1 cellular context compared by ENCODE assay signal in genomic region chr10:32055478-32056135, GRCh38.
TF ChIP-seq lines count a peak whose summit lies in the region.

No MANE protein-coding gene starts in this region.

TF ChIP-seq in HepG2, 621 proteins besides CTCF, POLR2A, EP300 and RAD21 (continued from another document and continues in another):
- TF ChIP-seq PRDM15 (CRISPR knock-in tag; IDR thresholded peaks at IDR 0.05) (no peak; the same call in 1 of the 2 replicates), EEA1 (CRISPR knock-in tag; IDR thresholded peaks at IDR 0.05; ENCODE audit: borderline replicate concordance) (no peak; the same call in 1 of the 2 replicates), KAT2B (IDR thresholded peaks at IDR 0.05; ENCODE audit: borderline replicate concordance, low read depth, low read length) (no peak), ZBTB46 (CRISPR knock-in tag; IDR thresholded peaks at IDR 0.05; ENCODE audit: borderline replicate concordance) (no peak), ZNF3 (CRISPR knock-in tag; IDR thresholded peaks at IDR 0.05) (no peak), ELF1 (CRISPR knock-in tag; IDR thresholded peaks at IDR 0.05) (no peak), NRL (CRISPR knock-in tag; IDR thresholded peaks at IDR 0.05; ENCODE audit: borderline replicate concordance) (no peak), RFX5 (IDR thresholded peaks at IDR 0.05; ENCODE audit: low read depth, low read length) (no peak), ZNF547 (CRISPR knock-in tag; IDR thresholded peaks at IDR 0.05) (no peak), ESRRA (CRISPR knock-in tag; IDR thresholded peaks at IDR 0.05; ENCODE audit: low read depth) (0 out of 2 replicates have a peak, but pooled peaks have one; percentile 27), U2AF2 (IDR thresholded peaks at IDR 0.05; ENCODE audit: low read depth, low read length) (no peak), ZBTB8A (CRISPR knock-in tag; IDR thresholded peaks at IDR 0.05; ENCODE audit: borderline replicate concordance, low read depth) (no peak), BCL6 (CRISPR knock-in tag; IDR thresholded peaks at IDR 0.05) (no peak), ZBTB14 (CRISPR knock-in tag; IDR thresholded peaks at IDR 0.05) (no peak), FOXO1 (CRISPR knock-in tag; IDR thresholded peaks at IDR 0.05) (no peak), PBX2 (CRISPR knock-in tag; IDR thresholded peaks at IDR 0.05) (no peak), FOXA3 (CRISPR knock-in tag; IDR thresholded peaks at IDR 0.05) (no peak), KDM3A (CRISPR knock-in tag; IDR thresholded peaks at IDR 0.05; ENCODE audit: low read depth) (peak; percentile 53; the same call in 1 of the 2 replicates), NCOA2 (CRISPR knock-in tag; IDR thresholded peaks at IDR 0.05) (no peak), NCOR1 (IDR thresholded peaks at IDR 0.05; ENCODE audit: borderline replicate concordance, low read length) (0 out of 2 replicates have a peak, but pooled peaks have one; percentile 8), SMARCC2 (IDR thresholded peaks at IDR 0.05) (no peak), ZNF329 (CRISPR knock-in tag; IDR thresholded peaks at IDR 0.05; ENCODE audit: low read depth) (no peak), ZNF414 (CRISPR knock-in tag; IDR thresholded peaks at IDR 0.05) (peak; percentile 44; the same call in 1 of the 2 replicates), ZNF354B (CRISPR knock-in tag; IDR thresholded peaks at IDR 0.05) (no peak), ZNF660 (CRISPR knock-in tag; IDR thresholded peaks at IDR 0.05; ENCODE audit: borderline replicate concordance, low read depth) (no peak), JUND (CRISPR knock-in tag; IDR thresholded peaks at IDR 0.05) (no peak), LBX2 (CRISPR knock-in tag; IDR thresholded peaks at IDR 0.05; ENCODE audit: borderline replicate concordance) (no peak), CBX2 (IDR thresholded peaks at IDR 0.05; ENCODE audit: low read depth, low read length) (no peak), CBX2 (CRISPR knock-in tag; IDR thresholded peaks at IDR 0.05; ENCODE audit: low read depth) (no peak), ZNF451 (CRISPR knock-in tag; IDR thresholded peaks at IDR 0.05) (peak; percentile 33; the same call in 1 of the 2 replicates), TGIF2 (CRISPR knock-in tag; IDR thresholded peaks at IDR 0.05) (0 out of 2 replicates have a peak, but pooled peaks have one; percentile 3), KMT2B (CRISPR knock-in tag; IDR thresholded peaks at IDR 0.05) (no peak), ZNF318 (CRISPR knock-in tag; IDR thresholded peaks at IDR 0.05) (no peak), ZNF317 (CRISPR knock-in tag; IDR thresholded peaks at IDR 0.05) (0 out of 2 replicates have a peak, but pooled peaks have one; percentile 24), SP4 (CRISPR knock-in tag; IDR thresholded peaks at IDR 0.05) (peak; percentile 68; the same call in 1 of the 2 replicates), ZNF784 (CRISPR knock-in tag; IDR thresholded peaks at IDR 0.05; ENCODE audit: borderline replicate concordance) (no peak), ZNF746 (CRISPR knock-in tag; IDR thresholded peaks at IDR 0.05) (peak; percentile 46; the same call in 1 of the 2 replicates), RFX3 (CRISPR knock-in tag; IDR thresholded peaks at IDR 0.05) (no peak)
